1 cellular context compared by ENCODE assay signal in genomic region chr3:9749663-9750555, GRCh38.
TF ChIP-seq lines count a peak whose summit lies in the region.

Gene OGG1, plus strand, starts transcription at chr3:9749952. Its CDS starts 335 bp downstream, at chr3:9750287.

TF ChIP-seq in HepG2, 621 proteins besides CTCF, POLR2A, EP300 and RAD21 (continued from another document and continues in another):
- no peak; the same call in 1 of the 2 replicates for TF ChIP-seq ZNF670 (CRISPR knock-in tag; IDR thresholded peaks at IDR 0.05; ENCODE audit: borderline replicate concordance)
- no peak for TF ChIP-seq ZNF776 (CRISPR knock-in tag; IDR thresholded peaks at IDR 0.05)
- TF ChIP-seq RNF2 (conservative IDR thresholded peaks at IDR 0.05; ENCODE audit: low read depth), result no peak
- TF ChIP-seq KIAA2018 (CRISPR knock-in tag; IDR thresholded peaks at IDR 0.05; ENCODE audit: borderline replicate concordance), result no peak
- no peak for TF ChIP-seq CHD4 (IDR thresholded peaks at IDR 0.05; ENCODE audit: borderline replicate concordance, low read length)
- TF ChIP-seq NCOR1 (IDR thresholded peaks at IDR 0.05; ENCODE audit: borderline replicate concordance, low read length), result peak; percentile 54; the same call in 1 of the 2 replicates
- TF ChIP-seq ZNF281 (CRISPR knock-in tag; IDR thresholded peaks at IDR 0.05; ENCODE audit: borderline replicate concordance), result no peak
- TF ChIP-seq RERE (CRISPR knock-in tag; IDR thresholded peaks at IDR 0.05; ENCODE audit: low read depth), result no peak
- TF ChIP-seq TAF1 (CRISPR knock-in tag; IDR thresholded peaks at IDR 0.05), result peak; percentile 68
- no peak for TF ChIP-seq MLLT10 (CRISPR knock-in tag; IDR thresholded peaks at IDR 0.05)
- no peak for TF ChIP-seq NAIF1 (CRISPR knock-in tag; IDR thresholded peaks at IDR 0.05; ENCODE audit: borderline replicate concordance)
- no peak for TF ChIP-seq ZNF775 (CRISPR knock-in tag; IDR thresholded peaks at IDR 0.05; ENCODE audit: borderline replicate concordance)
- 0 out of 2 replicates have a peak, but pooled peaks have one; percentile 13 for TF ChIP-seq ZNF598 (CRISPR knock-in tag; IDR thresholded peaks at IDR 0.05; ENCODE audit: borderline replicate concordance)
- TF ChIP-seq ATAD3A (CRISPR knock-in tag; IDR thresholded peaks at IDR 0.05), result no peak
- no peak for TF ChIP-seq AGO1 (IDR thresholded peaks at IDR 0.05; ENCODE audit: low read depth, low read length, poor library complexity, severe bottlenecking)
- TF ChIP-seq FOXM1 (CRISPR knock-in tag; IDR thresholded peaks at IDR 0.05), result no peak
- peak; percentile 56; the same call in 1 of the 2 replicates for TF ChIP-seq ZNF710 (CRISPR knock-in tag; IDR thresholded peaks at IDR 0.05; ENCODE audit: borderline replicate concordance)
- no peak; the same call in 1 of the 2 replicates for TF ChIP-seq MZF1 (CRISPR knock-in tag; IDR thresholded peaks at IDR 0.05; ENCODE audit: borderline replicate concordance)
- no peak for TF ChIP-seq ZNF234 (CRISPR knock-in tag; conservative IDR thresholded peaks at IDR 0.05)
- TF ChIP-seq AKNA (CRISPR knock-in tag; IDR thresholded peaks at IDR 0.05; ENCODE audit: borderline replicate concordance), result no peak
- no peak for TF ChIP-seq CBX1 (IDR thresholded peaks at IDR 0.05; ENCODE audit: low read depth)
- TF ChIP-seq THAP11 (CRISPR knock-in tag; IDR thresholded peaks at IDR 0.05), result peak; percentile 71
- TF ChIP-seq THRA (CRISPR knock-in tag; IDR thresholded peaks at IDR 0.05; ENCODE audit: borderline replicate concordance), result peak; percentile 18; the same call in 1 of the 2 replicates
- no peak for TF ChIP-seq ZNF691 (CRISPR knock-in tag; IDR thresholded peaks at IDR 0.05; ENCODE audit: borderline replicate concordance, low read depth)
- TF ChIP-seq RFX1 (IDR thresholded peaks at IDR 0.05), result no peak
- peak; percentile 87 for TF ChIP-seq SP2 (CRISPR knock-in tag; IDR thresholded peaks at IDR 0.05)
- TF ChIP-seq ZNF841 (CRISPR knock-in tag; IDR thresholded peaks at IDR 0.05; ENCODE audit: borderline replicate concordance), result no peak
